1 cellular context compared by ENCODE assay signal in genomic region chr17:29005936-29006438, GRCh38.
TF ChIP-seq lines count a peak whose summit lies in the region.

Gene SEZ6 (minus strand): TSS chr17:29006033. CDS start chr17:29005869, 164 bp downstream.

TF ChIP-seq in WTC11, 78 proteins besides CTCF, POLR2A, EP300 and RAD21 (continued from another document):
- TF ChIP-seq PRDM15 (CRISPR knock-in tag; IDR thresholded peaks at IDR 0.05), result 0 out of 2 replicates have a peak, but pooled peaks have one; percentile 34
- TF ChIP-seq USF2 (CRISPR knock-in tag; IDR thresholded peaks at IDR 0.05), result peak; percentile 38
- TF ChIP-seq KAT7 (CRISPR knock-in tag; IDR thresholded peaks at IDR 0.05; ENCODE audit: borderline replicate concordance), result 0 out of 2 replicates have a peak, but pooled peaks have one; percentile 28
- peak; percentile 81 for TF ChIP-seq CBFB (CRISPR knock-in tag; IDR thresholded peaks at IDR 0.05; ENCODE audit: low read depth)
- peak; percentile 97 for TF ChIP-seq TP53 (CRISPR knock-in tag; IDR thresholded peaks at IDR 0.05)
- TF ChIP-seq GTF2I (CRISPR knock-in tag; conservative IDR thresholded peaks at IDR 0.05), result no peak
- TF ChIP-seq SMAD3 (CRISPR knock-in tag; IDR thresholded peaks at IDR 0.05; ENCODE audit: borderline replicate concordance), result peak; percentile 94; the same call in 1 of the 2 replicates
- no peak for TF ChIP-seq CREB1 (CRISPR knock-in tag; IDR thresholded peaks at IDR 0.05)
- TF ChIP-seq NFE2L1 (CRISPR knock-in tag; IDR thresholded peaks at IDR 0.05), result peak; percentile 94
- TF ChIP-seq ZNF219 (CRISPR knock-in tag; IDR thresholded peaks at IDR 0.05; ENCODE audit: borderline replicate concordance), result peak; percentile 93; the same call in 1 of the 2 replicates
- TF ChIP-seq JAZF1 (CRISPR knock-in tag; IDR thresholded peaks at IDR 0.05), result no peak
- TF ChIP-seq ERG (CRISPR knock-in tag; IDR thresholded peaks at IDR 0.05), result no peak
- TF ChIP-seq ZNF281 (CRISPR knock-in tag; IDR thresholded peaks at IDR 0.05), result peak; percentile 56; the same call in 1 of the 2 replicates
- TF ChIP-seq MLX (CRISPR knock-in tag; IDR thresholded peaks at IDR 0.05), result peak; percentile 57; the same call in 1 of the 2 replicates
- 0 out of 2 replicates have a peak, but pooled peaks have one; percentile 23 for TF ChIP-seq ATF3 (CRISPR knock-in tag; conservative IDR thresholded peaks at IDR 0.05)
- TF ChIP-seq FOXP4 (CRISPR knock-in tag; IDR thresholded peaks at IDR 0.05), result peak; percentile 98
- TF ChIP-seq AR (CRISPR knock-in tag; IDR thresholded peaks at IDR 0.05), result no peak
- TF ChIP-seq ZMAT4 (CRISPR knock-in tag; IDR thresholded peaks at IDR 0.05), result no peak
- TF ChIP-seq JUN (CRISPR knock-in tag; IDR thresholded peaks at IDR 0.05), result peak; percentile 91
- TF ChIP-seq PRRX2 (CRISPR knock-in tag; IDR thresholded peaks at IDR 0.05), result no peak
- no peak; the same call in 1 of the 2 replicates for TF ChIP-seq NFYB (CRISPR knock-in tag; conservative IDR thresholded peaks at IDR 0.05; ENCODE audit: low read depth)
- peak; percentile 90 for TF ChIP-seq ETV6 (CRISPR knock-in tag; IDR thresholded peaks at IDR 0.05)
- no peak for TF ChIP-seq RORB (CRISPR knock-in tag; IDR thresholded peaks at IDR 0.05)
- TF ChIP-seq ZNF396 (CRISPR knock-in tag; IDR thresholded peaks at IDR 0.05; ENCODE audit: borderline replicate concordance), result no peak
- 0 out of 2 replicates have a peak, but pooled peaks have one; percentile 67 for TF ChIP-seq SMAD4 (CRISPR knock-in tag; IDR thresholded peaks at IDR 0.05)
- no peak for TF ChIP-seq OVOL2 (CRISPR knock-in tag; IDR thresholded peaks at IDR 0.05; ENCODE audit: borderline replicate concordance)
- peak; percentile 81; the same call in 1 of the 2 replicates for TF ChIP-seq ESRRA (CRISPR knock-in tag; IDR thresholded peaks at IDR 0.05; ENCODE audit: borderline replicate concordance)
- TF ChIP-seq NR3C1 (CRISPR knock-in tag; conservative IDR thresholded peaks at IDR 0.05; ENCODE audit: low read depth), result peak; percentile 58; the same call in 1 of the 2 replicates
- no peak for TF ChIP-seq ATF6 (CRISPR knock-in tag; IDR thresholded peaks at IDR 0.05)
- TF ChIP-seq FOXP1 (CRISPR knock-in tag; IDR thresholded peaks at IDR 0.05; ENCODE audit: borderline replicate concordance), result peak; percentile 94
- peak; percentile 56; the same call in 1 of the 2 replicates for TF ChIP-seq ZNF317 (CRISPR knock-in tag; IDR thresholded peaks at IDR 0.05; ENCODE audit: borderline replicate concordance, low read depth)
- no peak for TF ChIP-seq ZSCAN18 (CRISPR knock-in tag; IDR thresholded peaks at IDR 0.05)
- TF ChIP-seq GRHL2 (CRISPR knock-in tag; IDR thresholded peaks at IDR 0.05; ENCODE audit: insufficient replicate concordance, severe bottlenecking), result no peak
- peak; percentile 95 for TF ChIP-seq FOXK1 (CRISPR knock-in tag; IDR thresholded peaks at IDR 0.05)
- no peak; the same call in 1 of the 2 replicates for TF ChIP-seq GABPB1 (CRISPR knock-in tag; IDR thresholded peaks at IDR 0.05)
- no peak for TF ChIP-seq ZNF671 (CRISPR knock-in tag; IDR thresholded peaks at IDR 0.05)
- peak; percentile 32; the same call in 1 of the 2 replicates for TF ChIP-seq RELA (CRISPR knock-in tag; IDR thresholded peaks at IDR 0.05; ENCODE audit: borderline replicate concordance)
- peak; percentile 70; the same call in 1 of the 2 replicates for TF ChIP-seq IRF1 (CRISPR knock-in tag; IDR thresholded peaks at IDR 0.05)
- TF ChIP-seq MYBL2 (CRISPR knock-in tag; IDR thresholded peaks at IDR 0.05), result peak; percentile 95
- TF ChIP-seq TCF7 (CRISPR knock-in tag; IDR thresholded peaks at IDR 0.05; ENCODE audit: low read depth), result peak; percentile 80; the same call in 1 of the 2 replicates
